Comparison of ENCODE assay signal across 13 cellular contexts in the genomic region with DNA sequence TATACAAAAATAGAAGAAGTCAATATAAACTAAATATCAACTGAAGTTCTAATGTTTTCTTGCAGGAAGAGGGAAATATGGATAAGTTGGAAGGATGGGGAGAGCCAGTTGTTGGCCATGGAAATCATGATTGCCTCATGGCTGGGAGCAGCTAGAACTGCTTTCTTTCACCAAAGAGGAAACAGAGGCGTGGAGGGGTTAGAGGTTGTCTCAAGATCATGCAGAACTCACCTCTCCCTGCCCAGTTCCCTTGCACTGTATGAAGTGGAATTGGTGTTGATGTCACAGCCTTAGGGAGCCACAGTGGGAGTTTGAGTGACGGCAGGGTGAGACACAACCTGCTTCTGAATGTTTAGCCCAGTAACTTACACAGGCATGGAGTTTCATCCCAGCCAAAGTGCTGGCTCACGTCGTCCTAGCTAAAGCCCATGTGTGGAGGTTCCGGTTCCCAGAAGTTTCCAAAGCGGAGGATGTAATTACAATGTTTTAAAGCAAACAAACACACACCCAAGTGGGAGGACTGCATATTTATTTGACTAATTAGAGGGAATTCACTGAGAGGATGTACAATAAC.
DNase-seq lines count a peak whose midpoint lies in the region; ATAC-seq, FAIRE-seq and TF ChIP-seq lines count a peak whose summit lies in the region.
"Had no signal": no experiment of that assay in that cellular context is flagged by ENCODE, and none has a peak within 500 bp of the region (broad histone marks: within the 10 kb centered on the region; RNA-seq: fewer than 3 reads in every experiment).

No MANE protein-coding gene starts in this region.

- TF ChIP-seq CTCF in IMR-90 (conservative IDR thresholded peaks at IDR 0.05; ENCODE audit: low read depth, low read length), result no peak
- no peak for TF ChIP-seq CTCF in coronary artery (IDR thresholded peaks at IDR 0.05)
- TF ChIP-seq CTCF in left lung (IDR thresholded peaks at IDR 0.05), result no peak
- TF ChIP-seq CTCF in kidney (IDR thresholded peaks at IDR 0.05; ENCODE audit: borderline replicate concordance, extremely low read depth, insufficient read depth), result no peak

- H4K5ac ChIP-seq in IMR-90 (ENCODE audit: low read depth, low read length), result peak overlapping the region; percentile 2; the same call in 1 of the 2 replicates

- peak overlapping the region; percentile 69 for H3K23ac ChIP-seq in IMR-90 (ENCODE audit: low read depth, low read length)

- no peak for FAIRE-seq in kidney (lab: Jason Lieb, UNC)
- FAIRE-seq: keratinocyte had no signal

- H2BK20ac ChIP-seq in IMR-90 (ENCODE audit: low read depth, low read length), result peak overlapping the region; percentile 70

- H4K20me1 ChIP-seq in IMR-90 (ENCODE audit: insufficient read depth, low read length), result no peaks in the 10 kb centered on the region

- H3K9me3 ChIP-seq in IMR-90 (ENCODE audit: control insufficient read depth, insufficient read depth, low read length) (no peaks in the 10 kb centered on the region), left lung (no peaks in the 10 kb centered on the region), kidney (ENCODE audit: control insufficient read depth in 1 of 2, low read length in 2 of 2) (no peaks in the 10 kb centered on the region)

- H3K14ac ChIP-seq in IMR-90 (replicated peaks; ENCODE audit: low read depth, low read length), result peak overlapping the region; percentile 8; the same call in 1 of the 2 replicates

- in situ Hi-C loops in IMR-90 (cut with MboI; ENCODE audit: low sequenced_read_pairs), result no loop called here

- intact Hi-C loops in IMR-90 (cut with micrococcal nuclease) (no loop called here), left lung (cut with DNase I) (no loop called here), kidney (cut with DNase I) (no loop called here)

- no peaks in the 10 kb centered on the region for H3K36me3 ChIP-seq in IMR-90 (ENCODE audit: control insufficient read depth, insufficient read depth, low read length)
- H3K36me3 ChIP-seq in left lung, result no peaks in the 10 kb centered on the region
- no peaks in the 10 kb centered on the region for H3K36me3 ChIP-seq in kidney (ENCODE audit: control insufficient read depth in 1 of 2, insufficient read depth in 2 of 2, low read length in 2 of 2)

- DNase-seq in IMR-90 (peak; percentile 71), coronary artery (ENCODE audit: low spot score) (no peak), left lung (no peak), stromal cell of bone marrow (ENCODE audit: low read depth) (peak; percentile 34), kidney (no peak), NCI-H82 treated with DMSO at 0.1 percent for 48 hours (lab: John Stamatoyannopoulos, UW; ENCODE audit: unreplicated experiment) (no peak)
- DNase-seq: activated CD4-positive, CD25-positive, alpha-beta regulatory T cell treated with anti-CD3 and anti-CD28 coated beads, Interleukin-2, amount 50 U/mL, for 72 hours; CD4-positive, alpha-beta T cell; stimulated activated CD4-positive, alpha-beta T cell treated with anti-CD3 and anti-CD28 coated beads, Interleukin-1b, Interleukin-23, amount 100 ng/mL, for 48 hours; stimulated activated naive CD4-positive, alpha-beta T cell had no signal

- peak overlapping the region; percentile 31; the same call in 1 of the 2 replicates for H2AK5ac ChIP-seq in IMR-90 (ENCODE audit: low read depth, low read length)

- H4K91ac ChIP-seq in IMR-90 (ENCODE audit: insufficient read depth, low read depth, low read length), result no peak overlapping the region

- H2AFZ ChIP-seq in IMR-90 (replicated peaks; ENCODE audit: low read length, poor library complexity), result peak overlapping the region; percentile 83

- H3K4me1 ChIP-seq in IMR-90 (ENCODE audit: control insufficient read depth, insufficient read depth, low read length), result peaks cover 14% of the 10 kb centered on the region
- peaks cover 0 to 4% of the 10 kb centered on the region in 2 donors for H3K4me1 ChIP-seq in left lung
- H3K4me1 ChIP-seq in kidney (ENCODE audit: control insufficient read depth in 1 of 2, insufficient read depth in 1 of 2, low read depth in 1 of 2, low read length in 2 of 2), result peaks cover 0 to 3% of the 10 kb centered on the region in 2 donors

- peak overlapping the region; percentile 61 for H3K4ac ChIP-seq in IMR-90 (ENCODE audit: low read depth, low read length)

- H3K9me1 ChIP-seq in IMR-90 (ENCODE audit: insufficient read depth, low read length), result peaks cover 16% of the 10 kb centered on the region

- no CpG with 5 or more reads among the region's 6 CpGs for WGBS in IMR-90 (ENCODE audit: extremely low coverage in 2 of 2, insufficient read length in 1 of 2), 2 experiments

- H2AK9ac ChIP-seq in IMR-90 (replicated peaks; ENCODE audit: low read depth, low read length, poor library complexity), result peak overlapping the region; percentile 65

- peak overlapping the region; percentile 16; the same call in 1 of the 3 replicates for H2BK15ac ChIP-seq in IMR-90 (ENCODE audit: low read depth, low read length)

- no peak overlapping the region for H3K56ac ChIP-seq in IMR-90 (ENCODE audit: extremely low read depth, insufficient read depth, low read length)

- peak overlapping the region; percentile 15 for H3K4me2 ChIP-seq in IMR-90 (ENCODE audit: low read depth, low read length)

- no peak overlapping the region for H2BK5ac ChIP-seq in IMR-90 (ENCODE audit: low read depth, low read length, poor library complexity, severe bottlenecking)

- no peaks in the 10 kb centered on the region for H3K27me3 ChIP-seq in IMR-90 (ENCODE audit: control insufficient read depth, insufficient read depth, low read length)
- no peaks in the 10 kb centered on the region for H3K27me3 ChIP-seq in left lung

- TF ChIP-seq POLR2A in IMR-90 (IDR thresholded peaks at IDR 0.05; ENCODE audit: low read depth, low read length), result no peak

- BruUV-seq in IMR-90 (replicated peaks; lab: Mats Ljungman, UMichigan), result no TSS peak

- H3K9ac ChIP-seq in IMR-90 (ENCODE audit: low read depth, low read length) (no peak overlapping the region), kidney (ENCODE audit: low read length in 2 of 2) (no peak overlapping the region)

- dilution Hi-C loops in IMR-90 (cut with HindIII; ENCODE audit: low sequenced_read_pairs, unreplicated experiment), result no loop called here

- CTCF ChIA-PET in IMR-90 (lab: Yijun Ruan, JAX), result interaction anchor here (0.6 kb wide), 1 partner anchor 798 kb away, joined by 3 read pairs; no protein-coding TSS in a partner anchor

- peak overlapping the region in 1 of 2 experiments; percentile 73; a peak in 1 of 4 replicates for H4K8ac ChIP-seq in IMR-90 (ENCODE audit: low read depth in 2 of 2, low read length in 2 of 2)

- H3K79me1 ChIP-seq in IMR-90 (ENCODE audit: low read depth in 1 of 2, low read length in 2 of 2), result no peaks in the 10 kb centered on the region

- peak overlapping the region; percentile 46 for H3K27ac ChIP-seq in IMR-90 (ENCODE audit: insufficient read depth, low read length)
- H3K27ac ChIP-seq in coronary artery, result peak overlapping the region; percentile 5 to 74
- H3K27ac ChIP-seq in left lung, result peak overlapping the region in 1 of 2 donors; percentile 62
- H3K27ac ChIP-seq in kidney (ENCODE audit: low read depth in 2 of 2, low read length in 2 of 2), result no peak overlapping the region

- no peak for TF ChIP-seq RAD21 in IMR-90 (IDR thresholded peaks at IDR 0.05; ENCODE audit: low read length)

- peak overlapping the region; percentile 33 for H3K18ac ChIP-seq in IMR-90 (ENCODE audit: low read depth, low read length)

- H2BK120ac ChIP-seq in IMR-90 (ENCODE audit: low read depth, low read length), result peak overlapping the region; percentile 66

- H3K4me3 ChIP-seq in IMR-90 (ENCODE audit: insufficient read depth, low read depth, low read length), result no peak overlapping the region
- no peak overlapping the region for H3K4me3 ChIP-seq in coronary artery
- H3K4me3 ChIP-seq in left lung, result no peak overlapping the region
- H3K4me3 ChIP-seq in kidney (ENCODE audit: low read length in 2 of 2), result no peak overlapping the region

- POLR2A ChIA-PET in IMR-90 (lab: Charles Lee; ENCODE audit: unreplicated experiment), result interaction anchor here (0.6 kb wide), 1 partner anchor 17 kb away, joined by 4 read pairs; no protein-coding TSS in a partner anchor

- peak; percentile 82 for ATAC-seq in IMR-90 (ENCODE audit: low read depth)
- ATAC-seq in left lung, result peak; percentile 46
- no peak for ATAC-seq in GM19324 (IDR thresholded peaks at IDR 0.05; ENCODE audit: low FRiP score, unreplicated experiment)
- no peak for ATAC-seq in HG03460 (IDR thresholded peaks at IDR 0.05; ENCODE audit: unreplicated experiment)

TF ChIP-seq in IMR-90, 13 proteins besides CTCF, POLR2A, EP300 and RAD21:
- TF ChIP-seq MAFK (IDR thresholded peaks at IDR 0.05; ENCODE audit: low read depth, low read length) (no peak), NFE2L2 (IDR thresholded peaks at IDR 0.05; ENCODE audit: low read depth, low read length) (peak; percentile 69; the same call in 1 of the 2 replicates)
- TF ChIP-seq, protein P1, sequence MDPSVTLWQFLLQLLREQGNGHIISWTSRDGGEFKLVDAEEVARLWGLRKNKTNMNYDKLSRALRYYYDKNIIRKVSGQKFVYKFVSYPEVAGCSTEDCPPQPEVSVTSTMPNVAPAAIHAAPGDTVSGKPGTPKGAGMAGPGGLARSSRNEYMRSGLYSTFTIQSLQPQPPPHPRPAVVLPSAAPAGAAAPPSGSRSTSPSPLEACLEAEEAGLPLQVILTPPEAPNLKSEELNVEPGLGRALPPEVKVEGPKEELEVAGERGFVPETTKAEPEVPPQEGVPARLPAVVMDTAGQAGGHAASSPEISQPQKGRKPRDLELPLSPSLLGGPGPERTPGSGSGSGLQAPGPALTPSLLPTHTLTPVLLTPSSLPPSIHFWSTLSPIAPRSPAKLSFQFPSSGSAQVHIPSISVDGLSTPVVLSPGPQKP (IDR thresholded peaks at IDR 0.05; ENCODE audit: borderline replicate concordance, low read depth, low read length), result peak; percentile 89; the same call in 1 of the 2 replicates

Comparison
In these comparisons a context has a peak if more than half of its experiments do, and no peak if none do; other contexts are left out.
1. ATAC-seq: peak in IMR-90 (single experiment) and left lung (single experiment); none in GM19324 (single experiment) and HG03460 (single experiment).
2. DNase-seq: peak in IMR-90 (single experiment) and stromal cell of bone marrow (single experiment); none in coronary artery (single experiment), left lung (0 of 2), kidney (single experiment) and NCI-H82 treated with DMSO at 0.1 percent for 48 hours (single experiment).
3. H3K27ac ChIP-seq: peak in IMR-90 (single experiment) and coronary artery (2 of 2); none in kidney (0 of 2).